ENCODE assay signal across 8 cellular contexts in the genomic region with DNA sequence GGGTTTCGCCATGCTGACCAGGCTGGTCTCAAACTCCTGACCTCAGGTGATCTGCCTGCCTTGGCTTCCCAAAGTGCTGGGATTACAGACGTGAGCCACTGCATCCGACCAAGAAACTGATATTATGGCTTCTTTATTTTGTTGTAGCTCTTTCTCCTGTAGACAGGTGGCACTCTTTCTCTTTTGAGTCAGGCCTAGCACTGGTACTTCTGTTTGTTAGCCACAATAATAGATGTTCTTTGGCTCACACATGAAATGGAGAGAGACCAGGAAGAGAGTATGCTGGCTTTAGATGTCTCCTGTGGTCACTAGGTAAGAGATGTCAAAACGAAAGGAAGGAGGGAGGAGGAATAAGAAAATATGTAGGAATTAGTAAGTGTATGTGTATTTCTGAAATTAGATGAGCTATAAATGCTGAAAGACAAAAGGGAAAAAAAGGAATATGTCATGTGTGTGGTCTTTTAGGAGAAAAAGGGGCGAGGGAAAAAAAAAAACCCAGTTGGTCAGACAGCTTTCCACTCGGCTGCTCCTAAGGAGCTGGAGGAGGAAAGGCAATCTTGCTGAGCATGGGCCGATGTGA.
A peak's percentile ranks its signal among the peaks of the same experiment; 100 is the strongest.
DNase-seq lines count a peak whose midpoint lies in the region; ATAC-seq and TF ChIP-seq lines count a peak whose summit lies in the region.

No MANE protein-coding gene starts in this region.

- no peaks in the 10 kb centered on the region for H3K27me3 ChIP-seq in PC-3 (ENCODE audit: low read length)

- H3K27ac ChIP-seq in PC-3 (ENCODE audit: low read length), result no peak overlapping the region

- in situ Hi-C loops in Caki2 (cut with HindIII; ENCODE audit: low pct_unique_long_range_greater_than_20kb, low sequenced_read_pairs), result no loop called here

- peak; percentile 35 for DNase-seq in Caki2 (ENCODE audit: low read depth)
- DNase-seq in PC-3, result peak; percentile 39
- no peak for DNase-seq in effector memory CD8-positive, alpha-beta T cell
- peak; percentile 53 for DNase-seq in myocyte (ENCODE audit: low read depth)
- DNase-seq in mesenteric fat pad (ENCODE audit: low spot score), result no peak

- ATAC-seq in HG02759 (IDR thresholded peaks at IDR 0.05; ENCODE audit: unreplicated experiment) (peak; percentile 43), PC-3 (peak; percentile 70), HG03108 (IDR thresholded peaks at IDR 0.05; ENCODE audit: unreplicated experiment) (no peak), HG03045 (IDR thresholded peaks at IDR 0.05; ENCODE audit: unreplicated experiment) (no peak)
- ATAC-seq in effector memory CD8-positive, alpha-beta T cell (replicated peaks), result peak; percentile 21

- H4K20me1 ChIP-seq in PC-3 (ENCODE audit: low read length), result no peaks in the 10 kb centered on the region

- H2AFZ ChIP-seq in PC-3 (ENCODE audit: low read length), result no peak overlapping the region

- no TSS peak for BruUV-seq in PC-3 (replicated peaks; lab: Mats Ljungman, UMichigan)

- POLR2A ChIA-PET in PC-3 (lab: Charles Lee; ENCODE audit: unreplicated experiment), result no interaction called here

- H3K79me2 ChIP-seq in PC-3 (ENCODE audit: low read length), result no peaks in the 10 kb centered on the region

- no peaks in the 10 kb centered on the region for H3F3A ChIP-seq in PC-3 (ENCODE audit: low read length, unreplicated experiment)

- H3K9me2 ChIP-seq in PC-3 (replicated peaks; ENCODE audit: low read length), result no peaks in the 10 kb centered on the region

- H3K36me3 ChIP-seq in PC-3 (ENCODE audit: low read depth, low read length), result peaks cover 66% of the 10 kb centered on the region

- H3K4me1 Mint-ChIP-seq in effector memory CD8-positive, alpha-beta T cell (ENCODE audit: low read depth in 2 of 2), result no peaks in the 10 kb centered on the region

- intact Hi-C loops in PC-3 (cut with micrococcal nuclease), result loop anchor here (1.0 kb wide), 1 partner anchor 402 kb away; no protein-coding TSS in a partner anchor

- no peaks in the 10 kb centered on the region for H3K9me3 ChIP-seq in PC-3 (ENCODE audit: low read length)

- TF ChIP-seq CTCF in PC-3 (conservative IDR thresholded peaks at IDR 0.05; ENCODE audit: low read depth, low read length), result peak; percentile 61

- no peaks in the 10 kb centered on the region for H3K9me3 Mint-ChIP-seq in effector memory CD8-positive, alpha-beta T cell

- H3K27ac Mint-ChIP-seq in effector memory CD8-positive, alpha-beta T cell, result no peak overlapping the region

- H3K9ac ChIP-seq in PC-3 (ENCODE audit: low read length), result no peak overlapping the region

- CTCF ChIA-PET in PC-3 (lab: Charles Lee), result interaction anchor here (0.5 to 1.7 kb wide), 8 partner anchors 17 to 1202 kb away, joined by 3 to 5 read pairs (median 4); no protein-coding TSS in a partner anchor

- H3K4me1 ChIP-seq in PC-3 (ENCODE audit: insufficient read depth, low read length), result 0 out of 2 replicates have a peak, but pooled peaks cover 7% of the 10 kb centered on the region

- H3K4me2 ChIP-seq in PC-3 (ENCODE audit: low read length), result no peak overlapping the region

- H3K36me3 Mint-ChIP-seq in effector memory CD8-positive, alpha-beta T cell (ENCODE audit: insufficient read depth), result peaks cover 4% of the 10 kb centered on the region

- H3K27me3 Mint-ChIP-seq in effector memory CD8-positive, alpha-beta T cell, result no peaks in the 10 kb centered on the region

- H3K4me3 ChIP-seq in PC-3 (ENCODE audit: low read length), result no peak overlapping the region

- H3K4me3 Mint-ChIP-seq in effector memory CD8-positive, alpha-beta T cell, result no peak overlapping the region

Comparison
In these comparisons a context has a peak if more than half of its experiments do, and no peak if none do; other contexts are left out.
1. DNase-seq: peak in Caki2 (single experiment), PC-3 (single experiment) and myocyte (single experiment); none in effector memory CD8-positive, alpha-beta T cell (0 of 3) and mesenteric fat pad (single experiment).
2. ATAC-seq: peak in HG02759 (single experiment), PC-3 (single experiment) and effector memory CD8-positive, alpha-beta T cell (single experiment); none in HG03108 (single experiment) and HG03045 (single experiment).